Comparison of ENCODE assay signal across 8 cellular contexts in genomic region chr19:49869484-49870308, GRCh38. TPM values are rescaled to one million over a fixed set of nuclear protein-coding genes. Genes with fewer than 3 reads are reported as not detected.
DNase-seq lines count a peak whose midpoint lies in the region; ATAC-seq and TF ChIP-seq lines count a peak whose summit lies in the region.

No MANE protein-coding gene starts in this region.

- H4K5ac ChIP-seq in IMR-90 (ENCODE audit: low read depth, low read length), result peak overlapping the region; percentile 99

- H2AFZ ChIP-seq in IMR-90 (replicated peaks; ENCODE audit: low read length, poor library complexity) (peak overlapping the region; percentile 97), OCI-LY7 (ENCODE audit: low read length) (peak overlapping the region; percentile 51; the same call in 1 of the 2 replicates)

- DNase-seq in DMS 273 treated with DMSO at 0.1 percent for 48 hours (lab: John Stamatoyannopoulos, UW) (peak; percentile 99), IMR-90 (peak; percentile 100), OCI-LY7 (ENCODE audit: low spot score) (peak; percentile 100), activated T-cell treated with anti-CD3 and anti-CD28 coated beads for 4 hours (peak; percentile 74), epithelial cell of esophagus (ENCODE audit: low read depth) (peak; percentile 100), middle frontal gyrus (ENCODE audit: extremely low spot score, low spot score) (peak; percentile 100)
- DNase-seq in stimulated activated CD8-positive, alpha-beta memory T cell treated with anti-CD3 and anti-CD28 coated beads, Interleukin-2, amount 100 ng/mL, for 1 hour (ENCODE audit: low read depth in 2 of 2), result peak; percentile 75 to 77

- WGBS in IMR-90 (ENCODE audit: extremely low coverage in 2 of 2, insufficient read length in 1 of 2), 2 experiments, result 2% methylated on average over 48 of the region's 67 CpGs; no CpG with 5 or more reads in 1 of the 2 experiments

- peak overlapping the region; percentile 72 for H4K91ac ChIP-seq in IMR-90 (ENCODE audit: insufficient read depth, low read depth, low read length)

- TF ChIP-seq RAD21 in IMR-90 (IDR thresholded peaks at IDR 0.05; ENCODE audit: low read length), result no peak

- H3K36me3 ChIP-seq in IMR-90 (ENCODE audit: control insufficient read depth, insufficient read depth, low read length), result peaks cover 7% of the 10 kb centered on the region
- H3K36me3 ChIP-seq in OCI-LY7 (ENCODE audit: insufficient read depth, low read length), result peaks cover 16% of the 10 kb centered on the region; the same call in 1 of the 2 replicates

- peak overlapping the region; percentile 14; the same call in 1 of the 2 replicates for H3K56ac ChIP-seq in IMR-90 (ENCODE audit: extremely low read depth, insufficient read depth, low read length)

- H3K9me3 ChIP-seq in IMR-90 (ENCODE audit: control insufficient read depth, insufficient read depth, low read length), result no peaks in the 10 kb centered on the region
- no peaks in the 10 kb centered on the region for H3K9me3 ChIP-seq in OCI-LY7 (ENCODE audit: low read length)

- H3K4me3 ChIP-seq in IMR-90 (ENCODE audit: insufficient read depth, low read depth, low read length) (peak overlapping the region; percentile 43), OCI-LY7 (ENCODE audit: low read depth, low read length, poor library complexity, severe bottlenecking) (peak overlapping the region; percentile 69), epithelial cell of esophagus (ENCODE audit: low read length) (peak overlapping the region; percentile 52)

- H4K20me1 ChIP-seq in IMR-90 (ENCODE audit: insufficient read depth, low read length), result peaks cover 6% of the 10 kb centered on the region
- peaks cover 5% of the 10 kb centered on the region; the same call in 1 of the 2 replicates for H4K20me1 ChIP-seq in OCI-LY7 (ENCODE audit: insufficient read depth, low read length)

- H3K4ac ChIP-seq in IMR-90 (ENCODE audit: low read depth, low read length), result peak overlapping the region; percentile 99

- no peaks in the 10 kb centered on the region for H3K9me2 ChIP-seq in OCI-LY7 (ENCODE audit: insufficient read depth, low read length)

- H3K9me1 ChIP-seq in IMR-90 (ENCODE audit: insufficient read depth, low read length), result peaks cover 10% of the 10 kb centered on the region

- no peak overlapping the region; the same call in 2 of the 3 replicates for H2BK15ac ChIP-seq in IMR-90 (ENCODE audit: low read depth, low read length)

- peak overlapping the region; percentile 94 for H2AK9ac ChIP-seq in IMR-90 (replicated peaks; ENCODE audit: low read depth, low read length, poor library complexity)

- H3K27me3 ChIP-seq in IMR-90 (ENCODE audit: control insufficient read depth, insufficient read depth, low read length), result no peaks in the 10 kb centered on the region

- peak overlapping the region; percentile 100 for H2AK5ac ChIP-seq in IMR-90 (ENCODE audit: low read depth, low read length)

- H3K4me1 ChIP-seq in IMR-90 (ENCODE audit: control insufficient read depth, insufficient read depth, low read length), result peaks cover 7% of the 10 kb centered on the region
- peaks cover 49% of the 10 kb centered on the region for H3K4me1 ChIP-seq in OCI-LY7 (ENCODE audit: insufficient read depth, low read length, poor library complexity, severe bottlenecking)

- H3K9ac ChIP-seq in IMR-90 (ENCODE audit: low read depth, low read length), result peak overlapping the region; percentile 66

- H3K27ac ChIP-seq in IMR-90 (ENCODE audit: insufficient read depth, low read length) (peak overlapping the region; percentile 74), OCI-LY7 (ENCODE audit: low read depth, low read length, poor library complexity, severe bottlenecking) (peak overlapping the region; percentile 49)

- H3K4me2 ChIP-seq in IMR-90 (ENCODE audit: low read depth, low read length) (peak overlapping the region; percentile 94), OCI-LY7 (ENCODE audit: low read length) (peak overlapping the region; percentile 66)

- POLR2A ChIA-PET in IMR-90 (lab: Charles Lee; ENCODE audit: unreplicated experiment), result interaction anchor here (0.5 to 1.0 kb wide), 3 partner anchors 57 to 64 kb away, joined by 3 to 7 read pairs (median 4); no protein-coding TSS in a partner anchor
- POLR2A ChIA-PET in OCI-LY7 (lab: Charles Lee), result interaction anchor here (0.7 to 1.1 kb wide), 4 partner anchors 10 to 50 kb away, joined by 3 to 7 read pairs (median 4); no protein-coding TSS in a partner anchor

- H2BK5ac ChIP-seq in IMR-90 (ENCODE audit: low read depth, low read length, poor library complexity, severe bottlenecking), result peak overlapping the region; percentile 74

- intact Hi-C loops in IMR-90 (cut with micrococcal nuclease) (no loop called here), OCI-LY7 (cut with micrococcal nuclease; ENCODE audit: unreplicated experiment) (no loop called here)

- H3K23ac ChIP-seq in IMR-90 (ENCODE audit: low read depth, low read length), result peak overlapping the region; percentile 94

- CTCF ChIA-PET in IMR-90 (lab: Yijun Ruan, JAX) (no interaction called here), OCI-LY7 (lab: Charles Lee; ENCODE audit: unreplicated experiment) (interaction anchor here (0.6 kb wide), 1 partner anchor 659 kb away, joined by 3 read pairs; no protein-coding TSS in a partner anchor)

- H3K79me1 ChIP-seq in IMR-90 (ENCODE audit: low read depth in 1 of 2, low read length in 2 of 2), result peaks cover 18 to 60% of the 10 kb centered on the region in 2 experiments

- peak overlapping the region; percentile 98 for H3K14ac ChIP-seq in IMR-90 (replicated peaks; ENCODE audit: low read depth, low read length)

- peaks cover 23% of the 10 kb centered on the region; the same call in 1 of the 2 replicates for H3K79me2 ChIP-seq in OCI-LY7 (ENCODE audit: insufficient read depth, low read depth, low read length)

- peak overlapping the region; percentile 84 to 98 for H4K8ac ChIP-seq in IMR-90 (ENCODE audit: low read depth in 2 of 2, low read length in 2 of 2)

- H2BK120ac ChIP-seq in IMR-90 (ENCODE audit: low read depth, low read length), result peak overlapping the region; percentile 64

- dilution Hi-C loops in IMR-90 (cut with HindIII; ENCODE audit: low sequenced_read_pairs, unreplicated experiment), result no loop called here

- TF ChIP-seq CTCF in IMR-90 (conservative IDR thresholded peaks at IDR 0.05; ENCODE audit: low read depth, low read length), result no peak
- no peak for TF ChIP-seq CTCF in OCI-LY7 (conservative IDR thresholded peaks at IDR 0.05; ENCODE audit: low read length)
- TF ChIP-seq CTCF in epithelial cell of esophagus (IDR thresholded peaks at IDR 0.05; ENCODE audit: insufficient read depth, low read depth, low read length, missing control alignments), result no peak

- in situ Hi-C loops in IMR-90 (cut with MboI; ENCODE audit: low sequenced_read_pairs), result no loop called here

- TF ChIP-seq POLR2A in IMR-90 (IDR thresholded peaks at IDR 0.05; ENCODE audit: low read depth, low read length), result no peak; the same call in 1 of the 2 replicates

- TSS peak; percentile 61 for BruUV-seq in IMR-90 (replicated peaks; lab: Mats Ljungman, UMichigan)
- BruUV-seq in OCI-LY7 (replicated peaks; lab: Mats Ljungman, UMichigan), result no TSS peak

- peak overlapping the region; percentile 17; the same call in 1 of the 2 replicates for H3K18ac ChIP-seq in IMR-90 (ENCODE audit: low read depth, low read length)

- H2BK20ac ChIP-seq in IMR-90 (ENCODE audit: low read depth, low read length), result no peak overlapping the region

- ATAC-seq in GM21528 (IDR thresholded peaks at IDR 0.05; ENCODE audit: low FRiP score, unreplicated experiment), result peak; percentile 63
- peak; percentile 81 for ATAC-seq in IMR-90 (ENCODE audit: low read depth)

TF ChIP-seq in IMR-90, 13 proteins besides CTCF, POLR2A, EP300 and RAD21 (continues in another document):
- TF ChIP-seq MAFK (IDR thresholded peaks at IDR 0.05; ENCODE audit: low read depth, low read length), result no peak
- no peak for TF ChIP-seq MXI1 (IDR thresholded peaks at IDR 0.05; ENCODE audit: borderline replicate concordance, low read depth, low read length)
- peak; percentile 52; the same call in 1 of the 2 replicates for TF ChIP-seq MAZ (IDR thresholded peaks at IDR 0.05; ENCODE audit: borderline replicate concordance, low read depth, low read length)
- TF ChIP-seq BHLHE40 (IDR thresholded peaks at IDR 0.05; ENCODE audit: low read depth, low read length), result no peak
- TF ChIP-seq NFE2L2 (IDR thresholded peaks at IDR 0.05; ENCODE audit: low read depth, low read length), result no peak

RNA-seq across cellular contexts. Expression of gene PNKP, which starts 2.3 kb away (rescaled TPM):
- total RNA-seq in IMR-90 (2012; rRNA removed) (10.6 and 14.2 TPM in 2 replicates), OCI-LY7 (2022) (118 and 140 TPM in 2 replicates)
- 25.0 and 33.0 TPM in 2 replicates for polyA plus RNA-seq in IMR-90 (2012; rRNA removed)
- 16.7 and 18.1 TPM in 2 replicates for polyA plus RNA-seq in IMR-90 (2012; cell fraction: cytosol; rRNA removed)
- polyA plus RNA-seq in IMR-90 (2012; cell fraction: nucleus; rRNA removed; ENCODE audit: low replicate concordance), result 171 and 356 TPM in 2 replicates
- total RNA-seq in OCI-LY7 (2014; rRNA removed; shearing (Covaris generic)), result 65.4 and 90.9 TPM in 2 replicates

RNA-seq across cellular contexts. Expression of gene AKT1S1, which starts 7.5 kb away (rescaled TPM):
- 3.6 and 5.0 TPM in 2 replicates for total RNA-seq in IMR-90 (2012; rRNA removed)
- polyA plus RNA-seq in IMR-90 (2012; rRNA removed), result 54.4 and 68.7 TPM in 2 replicates
- polyA plus RNA-seq in IMR-90 (2012; cell fraction: cytosol; rRNA removed), result 58.5 and 76.0 TPM in 2 replicates
- 78.4 and 102 TPM in 2 replicates for polyA plus RNA-seq in IMR-90 (2012; cell fraction: nucleus; rRNA removed; ENCODE audit: low replicate concordance)
- total RNA-seq in OCI-LY7 (2014; rRNA removed; shearing (Covaris generic)), result 7.3 TPM in 2 replicates
- 19.8 and 21.2 TPM in 2 replicates for total RNA-seq in OCI-LY7 (2022)

RNA-seq across cellular contexts. Expression of gene TBC1D17, which starts 7.8 kb away (rescaled TPM):
- total RNA-seq in IMR-90 (2012; rRNA removed), result 1.1 and 1.4 TPM in 2 replicates
- 26.8 and 27.8 TPM in 2 replicates for polyA plus RNA-seq in IMR-90 (2012; rRNA removed)
- polyA plus RNA-seq in IMR-90 (2012; cell fraction: cytosol; rRNA removed), result 18.6 and 33.5 TPM in 2 replicates
- 40.7 and 82.6 TPM in 2 replicates for polyA plus RNA-seq in IMR-90 (2012; cell fraction: nucleus; rRNA removed; ENCODE audit: low replicate concordance)
- total RNA-seq in OCI-LY7 (2014; rRNA removed; shearing (Covaris generic)), result 7.9 and 8.0 TPM in 2 replicates
- total RNA-seq in OCI-LY7 (2022), result 24.0 and 31.1 TPM in 2 replicates

RNA-seq across cellular contexts. Expression of gene PTOV1, which starts 18.7 kb away (rescaled TPM):
- 34.4 and 36.1 TPM in 2 replicates for total RNA-seq in IMR-90 (2012; rRNA removed)
- 106 and 107 TPM in 2 replicates for polyA plus RNA-seq in IMR-90 (2012; rRNA removed)
- 63.8 and 170 TPM in 2 replicates for polyA plus RNA-seq in IMR-90 (2012; cell fraction: cytosol; rRNA removed)
- polyA plus RNA-seq in IMR-90 (2012; cell fraction: nucleus; rRNA removed; ENCODE audit: low replicate concordance), result 249 and 529 TPM in 2 replicates
- total RNA-seq in OCI-LY7 (2014; rRNA removed; shearing (Covaris generic)), result 101 and 124 TPM in 2 replicates
- 105 and 114 TPM in 2 replicates for total RNA-seq in OCI-LY7 (2022)

RNA-seq across cellular contexts. Expression of gene IL4I1, which starts 27.0 kb away (rescaled TPM):
- total RNA-seq in IMR-90 (2012; rRNA removed) (under 0.01 and 0.36 TPM in 2 replicates), OCI-LY7 (2022) (1.7 and 1.8 TPM in 2 replicates)
- 0.27 and 0.31 TPM in 2 replicates for polyA plus RNA-seq in IMR-90 (2012; rRNA removed)
- 0.29 and 0.48 TPM in 2 replicates for polyA plus RNA-seq in IMR-90 (2012; cell fraction: cytosol; rRNA removed)
- polyA plus RNA-seq in IMR-90 (2012; cell fraction: nucleus; rRNA removed; ENCODE audit: low replicate concordance), result 0.24 and 0.60 TPM in 2 replicates
- total RNA-seq in OCI-LY7 (2014; rRNA removed; shearing (Covaris generic)), result 0.25 and 0.39 TPM in 2 replicates

Comparison
In these comparisons a context has a peak if more than half of its experiments do, and no peak if none do; other contexts are left out.
1. Peak in every context shown above with its lines: DNase-seq, ATAC-seq, H3K4me3 ChIP-seq and H3K27ac ChIP-seq.